ENCODE assay signal across 19 cellular contexts in genomic region chr22:43011079-43011478, GRCh38. TPM values are rescaled to one million over a fixed set of nuclear protein-coding genes. Genes with fewer than 3 reads are reported as not detected.
DNase-seq lines count a peak whose midpoint lies in the region; ATAC-seq, FAIRE-seq and TF ChIP-seq lines count a peak whose summit lies in the region.
"Had no signal": no experiment of that assay in that cellular context is flagged by ENCODE, and none has a peak within 500 bp of the region (broad histone marks: within the 10 kb centered on the region; RNA-seq: fewer than 3 reads in every experiment).

No MANE protein-coding gene starts in this region.

- H4K20me1 ChIP-seq in GM12878 (ENCODE audit: control insufficient read depth, insufficient read depth) (peaks cover 5% of the 10 kb centered on the region; the same call in 1 of the 2 replicates), osteoblast (ENCODE audit: insufficient read depth, low read length) (peaks cover 33% of the 10 kb centered on the region)

- intact Hi-C loops in GM12878 (cut with micrococcal nuclease; ENCODE audit: unreplicated experiment): loop anchor here (5.0 kb wide), 1 partner anchor 79 kb away; no protein-coding TSS in a partner anchor
- intact Hi-C loops in transverse colon (cut with DNase I; ENCODE audit: low total_unique reads): no loop called here

- peaks cover 8% of the 10 kb centered on the region for H3K4me1 ChIP-seq in GM12878 (ENCODE audit: control insufficient read depth, insufficient read depth, low read length)
- H3K4me1 ChIP-seq in transverse colon: peaks cover 40 to 79% (median 73%) of the 10 kb centered on the region in 4 donors
- peaks cover 34% of the 10 kb centered on the region for H3K4me1 ChIP-seq in osteoblast (ENCODE audit: insufficient read depth, low read length)
- H3K4me1 ChIP-seq in right atrium auricular region: peaks cover 0 to 48% of the 10 kb centered on the region in 2 donors

- 90% methylated on average over 7 of the region's 7 CpGs for WGBS in GM12878 (ENCODE audit: insufficient coverage, insufficient replicate concordance, low lambda C conversion rate, missing lambda C conversion rate)
- WGBS in transverse colon (ENCODE audit: low coverage in 1 of 2), 2 donors: 81% methylated on average over 7 of the region's 7 CpGs; no CpG with 5 or more reads in 1 of the 2 donors

- FAIRE-seq in GM12878 (lab: Jason Lieb, UNC): no peak
- FAIRE-seq: HTR-8/SVneo had no signal

- H3K79me2 ChIP-seq in GM12878 (ENCODE audit: control insufficient read depth, insufficient read depth, low read length): peaks cover 81% of the 10 kb centered on the region
- H3K79me2 ChIP-seq in osteoblast (ENCODE audit: insufficient read depth, low read length): peaks cover 85% of the 10 kb centered on the region

- no peak overlapping the region for H3K9ac ChIP-seq in GM12878 (ENCODE audit: control insufficient read depth, insufficient read depth, low read length)
- H3K9ac ChIP-seq: neural progenitor cell had no signal

- H3K4me3 Mint-ChIP-seq in naive thymus-derived CD8-positive, alpha-beta T cell: peak overlapping the region in 1 of 10 donors; percentile 28
- H3K4me3 Mint-ChIP-seq: neural progenitor cell, T-cell had no signal

- H2AFZ ChIP-seq in GM12878 (ENCODE audit: control insufficient read depth, low read depth, low read length) (no peak overlapping the region), osteoblast (ENCODE audit: low read length) (no peak overlapping the region)
- H2AFZ ChIP-seq: neural progenitor cell had no signal

- H3K4me2 ChIP-seq in GM12878 (ENCODE audit: control insufficient read depth, insufficient read depth) (peak overlapping the region; percentile 44), osteoblast (ENCODE audit: insufficient read depth, low read length) (no peak overlapping the region)
- H3K4me2 ChIP-seq: neural progenitor cell had no signal

- H3K4me3 ChIP-seq in GM12878 (peak overlapping the region; percentile 10; the same call in 1 of the 2 replicates), transverse colon (no peak overlapping the region), osteoblast (ENCODE audit: insufficient read depth, low read length) (no peak overlapping the region), right atrium auricular region (no peak overlapping the region)
- H3K4me3 ChIP-seq: neural progenitor cell had no signal

- RAD21 ChIA-PET in GM12878 (lab: Charles Lee; ENCODE audit: unreplicated experiment): no interaction called here

- TF ChIP-seq POLR2A in GM12878 (IDR thresholded peaks at IDR 0.05; ENCODE audit: low read depth, low read length) (no peak), transverse colon (IDR thresholded peaks at IDR 0.05) (no peak)

- in situ Hi-C loops in GM12878 (cut with MboI) (no loop called here), transverse colon (cut with MboI; ENCODE audit: low pct_ligation_motif_present in 1 of 4, low pct_unique_long_range_greater_than_20kb in 1 of 4, low sequenced_read_pairs in 3 of 4) (no loop called here)

- DNase-seq in NCI-H82 (lab: John Stamatoyannopoulos, UW) (peak; percentile 17), NCI-H82 treated with DMSO at 0.1 percent for 48 hours (lab: John Stamatoyannopoulos, UW; ENCODE audit: unreplicated experiment) (no peak), GM12878 (ENCODE audit: low read depth, low spot score) (no peak), kidney glomerular epithelial cell (lab: John Stamatoyannopoulos, UW) (peak; percentile 53), transverse colon (no peak), osteoblast (ENCODE audit: insufficient read length, low spot score, missing footprints) (no peak), right atrium auricular region (ENCODE audit: low spot score) (no peak)
- no peak for DNase-seq in naive thymus-derived CD8-positive, alpha-beta T cell
- DNase-seq: activated CD8-positive, alpha-beta memory T cell treated with anti-CD3 and anti-CD28 coated beads, Interleukin-2, amount 50 U/mL, for 4 hours; activated naive CD4-positive, alpha-beta T cell treated with Interleukin-2 at 50 U/mL for 16 hours; CD8-positive, alpha-beta memory T cell; effector CD8-positive, alpha-beta T cell; NCI-H2081 treated with DMSO at 0.1 percent for 48 hours; NCI-H774; stimulated activated CD4-positive, alpha-beta T cell treated with anti-CD3 and anti-CD28 coated beads, Interleukin-4, amount 100 ng/mL, for 1 hour; T-cell had no signal

- no peaks in the 10 kb centered on the region for H3K9me3 Mint-ChIP-seq in naive thymus-derived CD8-positive, alpha-beta T cell
- H3K9me3 Mint-ChIP-seq: CD8-positive, alpha-beta memory T cell; neural progenitor cell; T-cell had no signal

- H3K9me3 ChIP-seq in GM12878 (replicated peaks; ENCODE audit: control insufficient read depth, insufficient read depth, low read length) (no peaks in the 10 kb centered on the region), transverse colon (no peaks in the 10 kb centered on the region), osteoblast (ENCODE audit: low read depth, low read length) (no peaks in the 10 kb centered on the region), right atrium auricular region (no peaks in the 10 kb centered on the region)

- no peak for TF ChIP-seq RAD21 in GM12878 (IDR thresholded peaks at IDR 0.05; ENCODE audit: insufficient read depth, low read depth, low read length)

- H3K27me3 ChIP-seq in GM12878 (replicated peaks in 1 of 2; ENCODE audit: control insufficient read depth in 2 of 2, insufficient read depth in 2 of 2, low read length in 1 of 2) (no peaks in the 10 kb centered on the region), transverse colon (no peaks in the 10 kb centered on the region), osteoblast (ENCODE audit: insufficient read depth, low read length) (no peaks in the 10 kb centered on the region), right atrium auricular region (no peaks in the 10 kb centered on the region)

- no peak for ATAC-seq in GM12878
- no peak for ATAC-seq in naive thymus-derived CD8-positive, alpha-beta T cell
- ATAC-seq: T-cell had no signal

- TF ChIP-seq CTCF in GM12878 (IDR thresholded peaks at IDR 0.05 in 2 of 3, conservative IDR thresholded peaks at IDR 0.05 in 1 of 3; ENCODE audit: control insufficient read depth in 2 of 3, extremely low read depth in 1 of 3, insufficient read depth in 1 of 3, low read depth in 3 of 3, low read length in 3 of 3) (no peak), transverse colon (IDR thresholded peaks at IDR 0.05) (peak in 1 of 5 experiments; percentile 15), osteoblast (IDR thresholded peaks at IDR 0.05; ENCODE audit: extremely low read depth, low read depth, low read length) (no peak), right atrium auricular region (IDR thresholded peaks at IDR 0.05) (no peak)

- H3K27ac Mint-ChIP-seq in naive thymus-derived CD8-positive, alpha-beta T cell: peak overlapping the region in 2 of 10 donors; percentile 60 to 80
- H3K27ac Mint-ChIP-seq: neural progenitor cell had no signal

- no peaks in the 10 kb centered on the region for H3K27me3 Mint-ChIP-seq in naive thymus-derived CD8-positive, alpha-beta T cell
- H3K27me3 Mint-ChIP-seq: CD8-positive, alpha-beta memory T cell; T-cell had no signal

- peaks cover 32 to 74% (median 58%) of the 10 kb centered on the region in 4 donors for H3K4me1 Mint-ChIP-seq in naive thymus-derived CD8-positive, alpha-beta T cell

- POLR2A ChIA-PET in GM12878 (lab: Charles Lee): interaction anchor here (1.4 kb wide), 1 partner anchor 11 kb away, joined by 3 read pairs; no protein-coding TSS in a partner anchor
- POLR2A ChIA-PET in naive thymus-derived CD8-positive, alpha-beta T cell (lab: Charles Lee): no interaction called here

- BruUV-seq in GM12878 (replicated peaks; lab: Mats Ljungman, UMichigan): TSS peak; percentile 18

- H3K36me3 ChIP-seq in GM12878 (ENCODE audit: control insufficient read depth in 2 of 2, insufficient read depth in 2 of 2, low read length in 1 of 2) (0 out of 4 replicates have a peak, but pooled peaks cover 0 to 1% of the 10 kb centered on the region in 2 experiments), transverse colon (no peaks in the 10 kb centered on the region), osteoblast (ENCODE audit: insufficient read depth, low read length) (no peaks in the 10 kb centered on the region), right atrium auricular region (no peaks in the 10 kb centered on the region)
- H3K36me3 ChIP-seq: neural progenitor cell had no signal

- H3K27ac ChIP-seq in GM12878 (ENCODE audit: control insufficient read depth, insufficient read depth) (no peak overlapping the region), transverse colon (peak overlapping the region in 3 of 4 donors; percentile 2 to 23 (median 16)), osteoblast (ENCODE audit: low read depth, low read length) (no peak overlapping the region), right atrium auricular region (no peak overlapping the region)
- H3K27ac ChIP-seq: 22Rv1, neural progenitor cell had no signal

- SMC1A ChIA-PET in GM12878 (lab: Charles Lee; ENCODE audit: uncharacterized antibody, unreplicated experiment): interaction anchor here (5.8 kb wide), 1 partner anchor 9 kb away, joined by 62 read pairs; no protein-coding TSS in a partner anchor

- no peaks in the 10 kb centered on the region for H3K36me3 Mint-ChIP-seq in naive thymus-derived CD8-positive, alpha-beta T cell
- H3K36me3 Mint-ChIP-seq: neural progenitor cell, T-cell had no signal

- CTCF ChIA-PET in GM12878 (lab: Yijun Ruan, JAX): no interaction called here

- TF ChIP-seq EP300 in GM12878 (IDR thresholded peaks at IDR 0.05; ENCODE audit: borderline replicate concordance in 1 of 2, control insufficient read depth in 1 of 2, low read depth in 2 of 2, low read length in 2 of 2) (no peak), transverse colon (IDR thresholded peaks at IDR 0.05; ENCODE audit: low read depth) (no peak)

RNA-seq across cellular contexts. Expression of gene PACSIN2, which starts 3.9 kb away (rescaled TPM):
- total RNA-seq in GM12878 (2013; cell fraction: nucleolus; rRNA removed): 83.4 and 87.9 TPM in 2 replicates
- 26.4 and 27.5 TPM in 2 replicates for total RNA-seq in GM12878 (2014; rRNA removed)
- total RNA-seq in GM12878 (2014; rRNA removed; fragmentation: Illumina TruSeq; extraction: Trizol): 42.1 and 45.9 TPM in 2 replicates
- total RNA-seq in GM12878 (2021): 78.7 and 80.6 TPM in 2 replicates
- 24.4 TPM for polyA plus RNA-seq in GM12878 (2011; ENCODE audit: low read depth)
- polyA plus RNA-seq in GM12878 (2011; rRNA removed): 57.4 and 67.7 TPM in 2 replicates
- polyA plus RNA-seq in GM12878 (2011; cell fraction: cytosol; rRNA removed): 66.7 and 69.8 TPM in 2 replicates
- 83.2 and 88.8 TPM in 2 replicates for polyA plus RNA-seq in GM12878 (2011; cell fraction: nucleus; rRNA removed)
- polyA plus RNA-seq in GM12878 (2012): 38.7 and 45.2 TPM in 2 replicates
- polyA plus RNA-seq in GM12878 (2014; fragmentation: Illumina TruSeq; extraction: Trizol): 36.0 and 47.4 TPM in 2 replicates
- polyA plus RNA-seq in GM12878 (2014; fragmentation: Nextera tagmentation; extraction: Ambion mirVana): 1 to 10 TPM in 1 of 2 experiments, under 1 TPM in 1; 0.93 to 1.6 TPM
- 53.9 and 60.0 TPM in 2 replicates for polyA plus RNA-seq in GM12878 (2014; rRNA removed)
- 10 to 100 TPM; 46.3 to 49.5 TPM for polyA plus RNA-seq in GM12878 (2016; fragmentation: Nextera tagmentation; extraction: Ambion mirVana)
- polyA minus RNA-seq in GM12878 (2011; rRNA and poly(A)+ RNA removed): 36.6 and 45.8 TPM in 2 replicates
- polyA minus RNA-seq in GM12878 (2011; cell fraction: cytosol; rRNA and poly(A)+ RNA removed): 13.4 and 13.5 TPM in 2 replicates
- 12.2 and 18.0 TPM in 2 replicates for polyA minus RNA-seq in GM12878 (2011; cell fraction: nucleus; rRNA and poly(A)+ RNA removed)
- 100 to 1,000 TPM in 3 of 4 donors, 10 to 100 TPM in 1; 53.9 to 250 (median 198) TPM for total RNA-seq in transverse colon
- total RNA-seq in osteoblast: 33.0 and 38.0 TPM in 2 replicates
- total RNA-seq in right atrium auricular region: 10 to 100 TPM; 66.3 to 89.8 TPM
- 10 to 100 TPM; 37.6 to 44.9 TPM for total RNA-seq in naive thymus-derived CD8-positive, alpha-beta T cell
- 10 to 100 TPM; 21.9 to 27.8 (median 23.8) TPM for polyA plus RNA-seq in naive thymus-derived CD8-positive, alpha-beta T cell

Comparison
In these comparisons a context has a peak if more than half of its experiments do, and no peak if none do; other contexts are left out.
1. DNase-seq: peak in NCI-H82 (single experiment) and kidney glomerular epithelial cell (single experiment); none in NCI-H82 treated with DMSO at 0.1 percent for 48 hours (single experiment), GM12878 (single experiment), transverse colon (single experiment), osteoblast (single experiment), right atrium auricular region (single experiment) and naive thymus-derived CD8-positive, alpha-beta T cell (0 of 10).
2. H3K27ac ChIP-seq: peak in transverse colon (3 of 4); none in GM12878 (single experiment), osteoblast (single experiment) and right atrium auricular region (0 of 2).